ENCODE assay signal across 10 cellular contexts in genomic region chr7:84188811-84189405, GRCh38. TPM values are rescaled to one million over a fixed set of nuclear protein-coding genes. Genes with fewer than 3 reads are reported as not detected.
A peak's percentile ranks its signal among the peaks of the same experiment; 100 is the strongest.
DNase-seq lines count a peak whose midpoint lies in the region; ATAC-seq and TF ChIP-seq lines count a peak whose summit lies in the region.
"Had no signal": no experiment of that assay in that cellular context is flagged by ENCODE, and none has a peak within 500 bp of the region (broad histone marks: within the 10 kb centered on the region; RNA-seq: fewer than 3 reads in every experiment).

No MANE protein-coding gene starts in this region.

- TF ChIP-seq EP300 in Ishikawa (IDR thresholded peaks at IDR 0.05; ENCODE audit: borderline replicate concordance), result no peak

- ATAC-seq in right lobe of liver (no peak), GM19397 (IDR thresholded peaks at IDR 0.05; ENCODE audit: unreplicated experiment) (no peak), HG03439 (IDR thresholded peaks at IDR 0.05; ENCODE audit: unreplicated experiment) (no peak)
- ATAC-seq: body of pancreas; stimulated activated naive CD8-positive, alpha-beta T cell treated with anti-CD3 and anti-CD28 coated beads, Interleukin-15, Interleukin-2, amounts not matched to agents 100 U/mL and 50 U/mL, for 24 hours had no signal

- in situ Hi-C loops in astrocyte of the cerebellum (cut with HindIII; ENCODE audit: low sequenced_read_pairs), result no loop called here

- no peaks in the 10 kb centered on the region for H3K27me3 ChIP-seq in right lobe of liver
- H3K27me3 ChIP-seq: body of pancreas had no signal

- peak; percentile 24 for DNase-seq in COR-L47 (lab: John Stamatoyannopoulos, UW)
- DNase-seq in astrocyte of the cerebellum (ENCODE audit: low read depth), result no peak
- DNase-seq in right lobe of liver, result no peak
- no peak for DNase-seq in glomerular visceral epithelial cell (ENCODE audit: extremely low spot score)
- no peak for DNase-seq in NCI-H146 treated with DMSO at 0.1 percent for 48 hours (lab: John Stamatoyannopoulos, UW; ENCODE audit: unreplicated experiment)
- DNase-seq: body of pancreas; stimulated activated naive CD8-positive, alpha-beta T cell treated with anti-CD3 and anti-CD28 coated beads, Interleukin-15, Interleukin-2, amounts not matched to agents 100 U/mL and 50 U/mL, for 24 hours had no signal

- TF ChIP-seq POLR2A in right lobe of liver (IDR thresholded peaks at IDR 0.05), result no peak

- peak; percentile 47 for TF ChIP-seq CTCF in astrocyte of the cerebellum (IDR thresholded peaks at IDR 0.05; ENCODE audit: low read depth, low read length, missing control alignments)
- peak in 3 of 4 donors; percentile 24 to 27 (median 25) for TF ChIP-seq CTCF in right lobe of liver (IDR thresholded peaks at IDR 0.05)

- H3K4me3 ChIP-seq in astrocyte of the cerebellum (ENCODE audit: low read depth, low read length) (no peak overlapping the region), right lobe of liver (no peak overlapping the region)
- H3K4me3 ChIP-seq: body of pancreas had no signal

- intact Hi-C loops in right lobe of liver (cut with DNase I), result no loop called here

- no peaks in the 10 kb centered on the region for H3K9me3 ChIP-seq in right lobe of liver
- H3K9me3 ChIP-seq: body of pancreas had no signal

- H3K27ac ChIP-seq in right lobe of liver, result no peak overlapping the region
- H3K27ac ChIP-seq: body of pancreas had no signal

- no peaks in the 10 kb centered on the region for H3K4me1 ChIP-seq in right lobe of liver
- H3K4me1 ChIP-seq: body of pancreas had no signal

- H3K36me3 ChIP-seq in right lobe of liver, result no peaks in the 10 kb centered on the region

- TF ChIP-seq RAD21 in Ishikawa (IDR thresholded peaks at IDR 0.05; ENCODE audit: low read depth), result peak; percentile 53

TF ChIP-seq in Ishikawa, 13 proteins besides CTCF, POLR2A, EP300 and RAD21:
- TF ChIP-seq CEBPB (IDR thresholded peaks at IDR 0.05) (no peak), EGR1 (IDR thresholded peaks at IDR 0.05) (no peak), YY1 (IDR thresholded peaks at IDR 0.05; ENCODE audit: low read depth) (no peak), ZBTB7A (IDR thresholded peaks at IDR 0.05; ENCODE audit: low read depth) (no peak), TCF12 (IDR thresholded peaks at IDR 0.05; ENCODE audit: low read depth) (no peak), MAX (IDR thresholded peaks at IDR 0.05) (no peak), TAF1 (IDR thresholded peaks at IDR 0.05; ENCODE audit: low read depth) (no peak), CREB1 (IDR thresholded peaks at IDR 0.05; ENCODE audit: low read depth) (no peak), REST (IDR thresholded peaks at IDR 0.05; ENCODE audit: low read depth) (no peak), TEAD4 (IDR thresholded peaks at IDR 0.05) (no peak), USF1 (IDR thresholded peaks at IDR 0.05) (no peak)

RNA-seq across cellular contexts. Expression of gene SEMA3A, which starts 5.7 kb away (rescaled TPM):
- under 1 TPM in 5 of 6 experiments, not detected in 1; 0.12 to 0.57 (median 0.29) TPM for total RNA-seq in right lobe of liver
